In the genomic region with DNA sequence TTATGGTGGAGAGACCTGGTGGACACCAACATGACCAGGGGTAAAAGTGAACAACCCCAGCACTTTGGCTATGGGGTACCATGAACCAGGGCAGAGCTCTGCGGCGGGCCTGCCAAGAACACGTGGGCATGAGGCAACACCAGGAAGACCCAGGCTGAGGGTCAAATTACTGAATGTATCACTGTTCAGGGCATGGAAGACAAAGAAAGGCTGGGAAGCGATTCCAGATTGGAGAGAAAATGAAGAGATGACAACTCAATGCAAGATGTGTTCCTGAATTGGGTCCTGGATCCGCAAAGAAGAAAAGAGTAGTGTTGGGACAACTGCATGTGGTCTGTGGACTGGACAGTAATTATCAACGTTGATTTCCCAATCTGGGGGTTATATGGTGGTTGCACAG, we compare ENCODE assay signal across 18 cellular contexts. TPM values are rescaled to one million over a fixed set of nuclear protein-coding genes. Genes with fewer than 3 reads are reported as not detected.
A peak's percentile ranks its signal among the peaks of the same experiment; 100 is the strongest.
DNase-seq lines count a peak whose midpoint lies in the region; ATAC-seq and TF ChIP-seq lines count a peak whose summit lies in the region.
"Had no signal": no experiment of that assay in that cellular context is flagged by ENCODE, and none has a peak within 500 bp of the region (broad histone marks: within the 10 kb centered on the region; RNA-seq: fewer than 3 reads in every experiment).

No MANE protein-coding gene starts in this region.

- no peak for TF ChIP-seq CTCF in dorsolateral prefrontal cortex (IDR thresholded peaks at IDR 0.05 in 54 of 56, conservative IDR thresholded peaks at IDR 0.05 in 2 of 56; ENCODE audit: low read depth in 1 of 56, partially characterized antibody in 56 of 56)
- TF ChIP-seq CTCF in lower lobe of right lung (IDR thresholded peaks at IDR 0.05): no peak
- no peak for TF ChIP-seq CTCF in SK-N-SH (IDR thresholded peaks at IDR 0.05)

- H3F3A ChIP-seq in SK-N-SH (replicated peaks; ENCODE audit: insufficient read depth): no peaks in the 10 kb centered on the region

- no peak overlapping the region for H3K4me3 Mint-ChIP-seq in stimulated activated effector memory CD8-positive, alpha-beta T cell treated with anti-CD3 and anti-CD28 coated beads, Interleukin-12 subunit alpha, Interleukin-12 subunit beta, amount 100 ng/mL, for 72 hours
- H3K4me3 Mint-ChIP-seq: CD4-positive, CD25-positive, alpha-beta regulatory T cell had no signal

- H3K36me3 Mint-ChIP-seq in stimulated activated effector memory CD8-positive, alpha-beta T cell treated with anti-CD3 and anti-CD28 coated beads, Interleukin-12 subunit alpha, Interleukin-12 subunit beta, amount 100 ng/mL, for 72 hours: peaks cover 72% of the 10 kb centered on the region

- peaks cover 14% of the 10 kb centered on the region; the same call in 1 of the 2 replicates for H3K79me2 ChIP-seq in SK-N-SH (ENCODE audit: insufficient read depth)

- H3K9ac ChIP-seq in SK-N-SH: no peak overlapping the region

- CTCF ChIA-PET in SK-N-SH (lab: Yijun Ruan, JAX): interaction anchor here (0.7 to 14.7 kb wide), 16 partner anchors 7 to 300 kb away, joined by 3 to 242 read pairs (median 8); partner anchors contain the start of genes AANAT, RHBDF2, SPHK1 and UBE2O

- no peak overlapping the region for H3K4me2 ChIP-seq in SK-N-SH

- no peak for TF ChIP-seq EP300 in SK-N-SH (IDR thresholded peaks at IDR 0.05; ENCODE audit: borderline replicate concordance in 1 of 2, low read depth in 1 of 2, low read length in 1 of 2)

- H3K36me3 ChIP-seq in lower lobe of right lung: peaks cover 62% of the 10 kb centered on the region
- H3K36me3 ChIP-seq in SK-N-SH (replicated peaks in 1 of 2; ENCODE audit: control insufficient read depth in 1 of 2, insufficient read depth in 2 of 2, low read length in 1 of 2): peaks cover 38 to 50% of the 10 kb centered on the region in 2 experiments

- H3K27me3 ChIP-seq in dorsolateral prefrontal cortex: no peaks in the 10 kb centered on the region
- H3K27me3 ChIP-seq in lower lobe of right lung (ENCODE audit: low read depth): no peaks in the 10 kb centered on the region
- H3K27me3 ChIP-seq in SK-N-SH (ENCODE audit: insufficient read depth): no peaks in the 10 kb centered on the region
- H3K27me3 ChIP-seq: MG63 had no signal

- no peak for TF ChIP-seq RAD21 in SK-N-SH (IDR thresholded peaks at IDR 0.05; ENCODE audit: low read length)

- H3K4me1 ChIP-seq in lower lobe of right lung (no peaks in the 10 kb centered on the region), SK-N-SH (ENCODE audit: control insufficient read depth in 1 of 2, insufficient read depth in 2 of 2, low read depth in 1 of 2, low read length in 1 of 2) (peaks cover 0 to 16% of the 10 kb centered on the region in 2 experiments; a peak in 2 of 4 replicates)

- POLR2A ChIA-PET in SK-N-SH (lab: Yijun Ruan, JAX): no interaction called here

- H3K9me3 ChIP-seq in lower lobe of right lung: no peaks in the 10 kb centered on the region
- H3K9me3 ChIP-seq in SK-N-SH: no peaks in the 10 kb centered on the region
- H3K9me3 ChIP-seq: MG63 had no signal

- no peaks in the 10 kb centered on the region for H3K9me2 ChIP-seq in SK-N-SH

- H3K27ac Mint-ChIP-seq in stimulated activated effector memory CD8-positive, alpha-beta T cell treated with anti-CD3 and anti-CD28 coated beads, Interleukin-12 subunit alpha, Interleukin-12 subunit beta, amount 100 ng/mL, for 72 hours: peak overlapping the region; percentile 4
- H3K27ac Mint-ChIP-seq: CD4-positive, CD25-positive, alpha-beta regulatory T cell had no signal

- intact Hi-C loops in dorsolateral prefrontal cortex (cut with DNase I): loop anchor here in 1 of 2 donors (5.0 kb wide), 1 partner anchor 37 kb away; no protein-coding TSS in a partner anchor
- intact Hi-C loops in left cardiac atrium (cut with DNase I): no loop called here
- intact Hi-C loops in lower lobe of right lung (cut with DNase I): no loop called here

- H3K4me1 Mint-ChIP-seq in stimulated activated effector memory CD8-positive, alpha-beta T cell treated with anti-CD3 and anti-CD28 coated beads, Interleukin-12 subunit alpha, Interleukin-12 subunit beta, amount 100 ng/mL, for 72 hours: peaks cover 12% of the 10 kb centered on the region

- WGBS in SK-N-SH (ENCODE audit: low lambda C conversion rate): 88% methylated on average over 6 of the region's 6 CpGs

- H3K4me3 ChIP-seq in dorsolateral prefrontal cortex: no peak overlapping the region
- H3K4me3 ChIP-seq in lower lobe of right lung: no peak overlapping the region
- H3K4me3 ChIP-seq in SK-N-SH (ENCODE audit: low read depth in 2 of 2, low read length in 1 of 2): no peak overlapping the region
- H3K4me3 ChIP-seq: K562, MG63 had no signal

- DNase-seq in dorsolateral prefrontal cortex (no peak), left cardiac atrium (peak; percentile 16), lower lobe of right lung (peak; percentile 23), hypothalamus (lab: John Stamatoyannopoulos, UW) (no peak), iPS-NIHi7 (ENCODE audit: extremely low spot score) (no peak), SK-N-SH (no peak)
- DNase-seq in stimulated activated effector memory CD8-positive, alpha-beta T cell treated with anti-CD3 and anti-CD28 coated beads, Interleukin-12 subunit alpha, Interleukin-12 subunit beta, amount 100 ng/mL, for 72 hours (ENCODE audit: low spot score in 2 of 2): no peak
- DNase-seq: CD4-positive, CD25-positive, alpha-beta regulatory T cell; DMS79 treated with DMSO at 0.1 percent for 48 hours; MG63; NCI-H1417; NCI-H2081 treated with DMSO at 0.1 percent for 48 hours; NCI-H2171 treated with DMSO at 0.1 percent for 48 hours; NCI-H446; NCI-H526; OCI-M1 had no signal

- H3K27ac ChIP-seq in dorsolateral prefrontal cortex (peak overlapping the region in 41 of 59 donors; percentile 1 to 74 (median 38)), lower lobe of right lung (no peak overlapping the region), SK-N-SH (ENCODE audit: low read depth in 2 of 2, low read length in 1 of 2) (no peak overlapping the region)

- H2AFZ ChIP-seq in SK-N-SH (ENCODE audit: low read depth): no peak overlapping the region

- H3K9me3 Mint-ChIP-seq in stimulated activated effector memory CD8-positive, alpha-beta T cell treated with anti-CD3 and anti-CD28 coated beads, Interleukin-12 subunit alpha, Interleukin-12 subunit beta, amount 100 ng/mL, for 72 hours: no peaks in the 10 kb centered on the region

- peaks cover 34% of the 10 kb centered on the region for H4K20me1 ChIP-seq in SK-N-SH (ENCODE audit: insufficient read depth)

- ATAC-seq in left cardiac atrium (no peak), lower lobe of right lung (no peak)
- ATAC-seq in stimulated activated effector memory CD8-positive, alpha-beta T cell treated with anti-CD3 and anti-CD28 coated beads, Interleukin-12 subunit alpha, Interleukin-12 subunit beta, amount 100 ng/mL, for 72 hours: no peak
- ATAC-seq: HepG2, K562 had no signal

TF ChIP-seq in SK-N-SH, 30 proteins besides CTCF, POLR2A, EP300 and RAD21 (continues in another document):
- no peak for TF ChIP-seq MAX (IDR thresholded peaks at IDR 0.05; ENCODE audit: low read depth)
- no peak for TF ChIP-seq MXI1 (IDR thresholded peaks at IDR 0.05; ENCODE audit: low read depth, low read length)
- no peak for TF ChIP-seq TEAD4 (IDR thresholded peaks at IDR 0.05; ENCODE audit: borderline replicate concordance, insufficient read depth)
- TF ChIP-seq IRF3 (IDR thresholded peaks at IDR 0.05; ENCODE audit: low read depth, low read length): no peak
- TF ChIP-seq, protein P1, sequence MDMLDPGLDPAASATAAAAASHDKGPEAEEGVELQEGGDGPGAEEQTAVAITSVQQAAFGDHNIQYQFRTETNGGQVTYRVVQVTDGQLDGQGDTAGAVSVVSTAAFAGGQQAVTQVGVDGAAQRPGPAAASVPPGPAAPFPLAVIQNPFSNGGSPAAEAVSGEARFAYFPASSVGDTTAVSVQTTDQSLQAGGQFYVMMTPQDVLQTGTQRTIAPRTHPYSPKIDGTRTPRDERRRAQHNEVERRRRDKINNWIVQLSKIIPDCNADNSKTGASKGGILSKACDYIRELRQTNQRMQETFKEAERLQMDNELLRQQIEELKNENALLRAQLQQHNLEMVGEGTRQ (IDR thresholded peaks at IDR 0.05; ENCODE audit: borderline replicate concordance, low read depth, low read length): no peak
- TF ChIP-seq SIN3A (IDR thresholded peaks at IDR 0.05; ENCODE audit: borderline replicate concordance, low read depth, low read length): no peak

RNA-seq across cellular contexts. Expression of gene SPHK1, which starts 19.8 kb away (rescaled TPM):
- total RNA-seq in dorsolateral prefrontal cortex (10 to 100 TPM in 1 of 120 experiments, 1 to 10 TPM in 117, under 1 TPM in 2; 0.76 to 10.2 (median 2.9) TPM), left cardiac atrium (10 to 100 TPM in 1 of 2 donors, 1 to 10 TPM in 1; 4.8 to 27.9 TPM), lower lobe of right lung (8.2 TPM)
- 7.7 and 12.3 TPM in 2 replicates for polyA plus RNA-seq in SK-N-SH (2012; rRNA removed)
- polyA plus RNA-seq in SK-N-SH (2012; cell fraction: cytosol; rRNA removed): 3.4 and 5.6 TPM in 2 replicates
- polyA plus RNA-seq in SK-N-SH (2012; cell fraction: nucleus; rRNA removed): 43.8 and 66.0 TPM in 2 replicates

RNA-seq across cellular contexts. Expression of gene UBE2O, which starts 48.7 kb away (rescaled TPM):
- 100 to 1,000 TPM in 15 of 120 experiments, 10 to 100 TPM in 105; 42.7 to 122 (median 85.2) TPM for total RNA-seq in dorsolateral prefrontal cortex
- total RNA-seq in left cardiac atrium: 10 to 100 TPM; 28.3 to 29.1 TPM
- 18.2 TPM for total RNA-seq in lower lobe of right lung
- polyA plus RNA-seq in SK-N-SH (2012; rRNA removed): 20.0 and 25.4 TPM in 2 replicates
- 9.8 and 16.2 TPM in 2 replicates for polyA plus RNA-seq in SK-N-SH (2012; cell fraction: cytosol; rRNA removed)
- 54.5 and 60.1 TPM in 2 replicates for polyA plus RNA-seq in SK-N-SH (2012; cell fraction: nucleus; rRNA removed)

RNA-seq across cellular contexts. Expression of gene PRPSAP1, which starts 50.5 kb away (rescaled TPM):
- total RNA-seq in dorsolateral prefrontal cortex: 100 to 1,000 TPM in 21 of 120 experiments, 10 to 100 TPM in 99; 61.6 to 131 (median 85.2) TPM
- 10 to 100 TPM; 38.9 to 39.3 TPM for total RNA-seq in left cardiac atrium
- 70.4 TPM for total RNA-seq in lower lobe of right lung
- polyA plus RNA-seq in SK-N-SH (2012; rRNA removed): 118 and 125 TPM in 2 replicates
- polyA plus RNA-seq in SK-N-SH (2012; cell fraction: cytosol; rRNA removed): 105 and 114 TPM in 2 replicates
- 216 and 280 TPM in 2 replicates for polyA plus RNA-seq in SK-N-SH (2012; cell fraction: nucleus; rRNA removed)

Comparison
In these comparisons a context has a peak if more than half of its experiments do, and no peak if none do; other contexts are left out.
1. DNase-seq: peak in left cardiac atrium (single experiment) and lower lobe of right lung (single experiment); none in dorsolateral prefrontal cortex (0 of 10), stimulated activated effector memory CD8-positive, alpha-beta T cell treated with anti-CD3 and anti-CD28 coated beads, Interleukin-12 subunit alpha, Interleukin-12 subunit beta, amount 100 ng/mL, for 72 hours (0 of 2), hypothalamus (0 of 51), iPS-NIHi7 (single experiment) and SK-N-SH (single experiment).
2. H3K27ac ChIP-seq: peak in dorsolateral prefrontal cortex (41 of 59); none in lower lobe of right lung (single experiment) and SK-N-SH (0 of 2).